26 cellular contexts compared by ENCODE assay signal in the genomic region with DNA sequence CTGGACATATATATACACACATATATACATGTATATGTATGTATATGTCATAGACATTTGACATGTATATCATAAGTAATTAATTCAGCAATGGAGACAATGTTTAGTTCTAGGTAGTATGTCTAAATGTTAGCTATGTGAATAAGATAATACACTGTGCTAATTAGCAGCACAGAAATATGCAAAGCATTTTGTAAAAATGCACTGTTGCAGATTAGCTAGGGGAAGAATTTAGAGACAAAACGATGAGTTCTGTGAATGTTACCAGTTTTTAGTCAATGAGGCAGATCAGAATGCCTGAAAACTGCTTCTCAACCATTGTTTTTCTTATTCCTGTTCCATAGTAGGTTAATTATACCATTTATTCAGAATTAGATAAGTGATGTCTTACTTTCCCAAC.
"Had no signal": no experiment of that assay in that cellular context is flagged by ENCODE, and none has a peak within 500 bp of the region (broad histone marks: within the 10 kb centered on the region; RNA-seq: fewer than 3 reads in every experiment).

No MANE protein-coding gene starts in this region.

- H3K36me3 ChIP-seq: esophagus squamous epithelium, prostate gland, spleen had no signal

- H3K4me1 ChIP-seq: esophagus squamous epithelium, prostate gland, spleen, testis, tibial artery had no signal

- H3K9me3 Mint-ChIP-seq: effector memory CD8-positive, alpha-beta T cell; memory B cell; nephron progenitor cell; stimulated activated memory B cell treated with anti-CD40 and anti-IgM and Interleukin-4, amounts not matched to agents 10 μg/mL and 1 μg/mL and 100 μg/mL, for 72 hours had no signal

- ATAC-seq: effector memory CD8-positive, alpha-beta T cell; mucosa of descending colon; naive thymus-derived CD4-positive, alpha-beta T cell; stimulated activated memory B cell treated with anti-CD40 and anti-IgM and Interleukin-4, amounts not matched to agents 10 μg/mL and 1 μg/mL and 100 μg/mL, for 72 hours; stimulated activated naive CD8-positive, alpha-beta T cell treated with anti-CD3 and anti-CD28 coated beads, Interleukin-15, Interleukin-2, amounts not matched to agents 100 U/mL and 50 U/mL, for 24 hours had no signal

- DNase-seq: cortex of kidney; effector memory CD8-positive, alpha-beta T cell; erythroblast; esophagus squamous epithelium; foreskin melanocyte; glutamatergic neuron; hypothalamus; mucosa of descending colon; naive thymus-derived CD4-positive, alpha-beta T cell; nephron progenitor cell; nucleus accumbens; right cardiac atrium; sigmoid colon; spleen; stimulated activated CD4-positive, alpha-beta T cell treated with anti-CD3 and anti-CD28 coated beads, Interleukin-4, amount 100 ng/mL, for 4 hours; stimulated activated naive CD8-positive, alpha-beta T cell treated with anti-CD3 and anti-CD28 coated beads, Interleukin-15, Interleukin-2, amounts not matched to agents 100 U/mL and 50 U/mL, for 24 hours; substantia nigra; testis; tibial artery had no signal

- H3K4me3 Mint-ChIP-seq: effector memory CD8-positive, alpha-beta T cell; memory B cell; naive thymus-derived CD4-positive, alpha-beta T cell; nephron progenitor cell; stimulated activated memory B cell treated with anti-CD40 and anti-IgM and Interleukin-4, amounts not matched to agents 10 μg/mL and 1 μg/mL and 100 μg/mL, for 72 hours; type B pancreatic cell had no signal

- H3K4me3 ChIP-seq: esophagus squamous epithelium, lung, mucosa of descending colon, prostate gland, sigmoid colon, spleen, testis, tibial artery had no signal

- H3K27ac ChIP-seq: esophagus squamous epithelium, prostate gland, spleen, tibial artery had no signal

- H3K27me3 Mint-ChIP-seq: effector memory CD8-positive, alpha-beta T cell; memory B cell; stimulated activated memory B cell treated with anti-CD40 and anti-IgM and Interleukin-4, amounts not matched to agents 10 μg/mL and 1 μg/mL and 100 μg/mL, for 72 hours had no signal

- H3K27me3 ChIP-seq: esophagus squamous epithelium, sigmoid colon, spleen, testis, tibial artery had no signal

- FAIRE-seq: endometrium, keratinocyte had no signal

- H3K9me3 ChIP-seq: esophagus squamous epithelium, mucosa of descending colon, prostate gland, sigmoid colon, spleen, testis, tibial artery had no signal

- H3K27ac Mint-ChIP-seq: effector memory CD8-positive, alpha-beta T cell; memory B cell; naive thymus-derived CD4-positive, alpha-beta T cell; nephron progenitor cell; stimulated activated memory B cell treated with anti-CD40 and anti-IgM and Interleukin-4, amounts not matched to agents 10 μg/mL and 1 μg/mL and 100 μg/mL, for 72 hours; type B pancreatic cell had no signal

- H3K36me3 Mint-ChIP-seq: naive thymus-derived CD4-positive, alpha-beta T cell; stimulated activated memory B cell treated with anti-CD40 and anti-IgM and Interleukin-4, amounts not matched to agents 10 μg/mL and 1 μg/mL and 100 μg/mL, for 72 hours had no signal

- H3K4me1 Mint-ChIP-seq: naive thymus-derived CD4-positive, alpha-beta T cell; stimulated activated memory B cell treated with anti-CD40 and anti-IgM and Interleukin-4, amounts not matched to agents 10 μg/mL and 1 μg/mL and 100 μg/mL, for 72 hours had no signal
